Comparison of ENCODE assay signal across 8 cellular contexts in genomic region chr14:35292051-35292769, GRCh38.
DNase-seq lines count a peak whose midpoint lies in the region; ATAC-seq and FAIRE-seq lines count a peak whose summit lies in the region.

TSS of gene PSMA6 (plus strand) at chr14:35292382. CDS start at chr14:35292477, 95 bp downstream.

- ATAC-seq in GM21367 (IDR thresholded peaks at IDR 0.05; ENCODE audit: unreplicated experiment) (peak; percentile 78), memory B cell (ENCODE audit: low read depth) (peak; percentile 93)
- peak; percentile 86 for ATAC-seq in effector memory CD8-positive, alpha-beta T cell (replicated peaks)

- peak within 1 kb of the TSS; percentile 98 for H3K27ac Mint-ChIP-seq in effector memory CD8-positive, alpha-beta T cell
- peak within 1 kb of the TSS; percentile 96 for H3K27ac Mint-ChIP-seq in memory B cell

- no peaks in the 10 kb centered on the region for H3K9me3 Mint-ChIP-seq in effector memory CD8-positive, alpha-beta T cell
- H3K9me3 Mint-ChIP-seq in memory B cell, result no peaks in the 10 kb centered on the region

- H3K27me3 Mint-ChIP-seq in effector memory CD8-positive, alpha-beta T cell, result no peaks in the 10 kb centered on the region
- no peaks in the 10 kb centered on the region for H3K27me3 Mint-ChIP-seq in memory B cell

- peak within 1 kb of the TSS; percentile 95 to 99 for H3K4me3 Mint-ChIP-seq in effector memory CD8-positive, alpha-beta T cell
- peak within 1 kb of the TSS; percentile 97 for H3K4me3 Mint-ChIP-seq in memory B cell

- H3K4me1 Mint-ChIP-seq in effector memory CD8-positive, alpha-beta T cell (ENCODE audit: low read depth in 2 of 2), result peaks cover 38 to 44% of the 10 kb centered on the region in 2 donors
- peaks cover 15% of the 10 kb centered on the region for H3K4me1 Mint-ChIP-seq in memory B cell

- FAIRE-seq in HTR-8/SVneo (lab: Jason Lieb, UNC), result peak; percentile 4

- DNase-seq in COLO829 (ENCODE audit: low spot score), result peak; percentile 95
- peak; percentile 97 for DNase-seq in HTR-8/SVneo (ENCODE audit: insufficient read length, low spot score)
- peak; percentile 99 for DNase-seq in NOMO-1 treated with dmso at 0.1 percent for 144 hours (lab: John Stamatoyannopoulos, UW; ENCODE audit: unreplicated experiment)
- DNase-seq in activated CD8-positive, alpha-beta memory T cell treated with anti-CD3 and anti-CD28 coated beads for 48 hours (ENCODE audit: low read depth in 2 of 3, low spot score in 2 of 3), result peak; percentile 87 to 98 (median 95)
- peak; percentile 98 to 99 (median 99) for DNase-seq in effector memory CD8-positive, alpha-beta T cell
- peak; percentile 90 to 97 for DNase-seq in memory B cell (ENCODE audit: low spot score in 2 of 2)
- DNase-seq in stimulated activated CD8-positive, alpha-beta memory T cell treated with anti-CD3 and anti-CD28 coated beads, Interleukin-12 subunit alpha, Interleukin-12 subunit beta, amount 100 ng/mL, for 24 hours (ENCODE audit: extremely low read depth), result peak; percentile 99

- peaks cover 34% of the 10 kb centered on the region for H3K36me3 Mint-ChIP-seq in effector memory CD8-positive, alpha-beta T cell (ENCODE audit: insufficient read depth)
- peaks cover 4% of the 10 kb centered on the region for H3K36me3 Mint-ChIP-seq in memory B cell

Comparison
In these comparisons a context has a peak if more than half of its experiments do, and no peak if none do; other contexts are left out.
1. Peak in every context shown above with its lines: DNase-seq and ATAC-seq.